Comparison of ENCODE assay signal across 8 cellular contexts in the genomic region with DNA sequence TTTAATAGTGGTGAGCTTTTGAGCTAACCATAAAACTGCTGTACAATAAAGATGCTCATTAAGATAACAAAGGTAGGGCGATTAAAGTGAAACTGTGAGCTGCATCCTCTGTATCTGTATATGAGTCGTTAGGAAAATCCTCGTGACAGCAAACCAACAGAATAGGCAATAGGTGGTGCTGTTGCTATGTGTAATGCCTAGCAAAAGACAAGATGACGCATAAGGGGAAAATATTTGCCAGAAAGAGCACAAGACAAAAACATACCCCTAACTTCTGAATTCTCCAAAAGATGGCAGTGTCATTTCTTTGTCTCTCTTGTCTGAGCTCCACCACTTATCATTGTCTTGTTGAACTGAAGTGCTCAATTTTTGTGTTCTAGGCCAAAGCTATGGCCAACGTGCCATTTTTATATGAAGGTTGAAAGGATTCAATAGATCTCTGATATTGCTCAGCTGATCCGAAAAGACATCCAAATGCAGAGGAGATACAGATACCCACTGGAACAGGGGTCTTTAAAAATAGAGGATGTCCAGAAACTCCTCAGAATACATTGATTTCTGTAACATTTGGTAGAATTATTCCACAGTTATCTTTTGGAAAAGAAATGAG. TPM values are rescaled to one million over a fixed set of nuclear protein-coding genes. Genes with fewer than 3 reads are reported as not detected.
DNase-seq lines count a peak whose midpoint lies in the region; ATAC-seq, FAIRE-seq and TF ChIP-seq lines count a peak whose summit lies in the region.

No MANE protein-coding gene starts in this region.

- WGBS in pancreas, 2 donors = 22 to 24% methylated on average over 6 of the region's 6 CpGs

- no peaks in the 10 kb centered on the region for H3K27me3 ChIP-seq in pancreas

- peak; percentile 32 to 66 (median 60) for TF ChIP-seq CTCF in pancreas (IDR thresholded peaks at IDR 0.05)

- H3K4me1 ChIP-seq in pancreas = peaks cover 0 to 4% (median 0%) of the 10 kb centered on the region in 3 donors

- FAIRE-seq in frontal cortex (lab: Jason Lieb, UNC) = peak; percentile 90
- FAIRE-seq in pancreas (lab: Jason Lieb, UNC) = peak; percentile 88

- no peaks in the 10 kb centered on the region for H3K9me3 Mint-ChIP-seq in activated T-cell treated with anti-CD3 and anti-CD28 coated beads, Interleukin-2, amount 50 U/mL, for 72 hours

- H3K4me1 Mint-ChIP-seq in activated T-cell treated with anti-CD3 and anti-CD28 coated beads, Interleukin-2, amount 50 U/mL, for 72 hours (ENCODE audit: low read depth) = peaks cover 8% of the 10 kb centered on the region

- peaks cover 16% of the 10 kb centered on the region for H3K27me3 Mint-ChIP-seq in activated T-cell treated with anti-CD3 and anti-CD28 coated beads, Interleukin-2, amount 50 U/mL, for 72 hours (ENCODE audit: low read depth)

- no peaks in the 10 kb centered on the region for H3K9me3 ChIP-seq in pancreas

- ATAC-seq in GM21529 (IDR thresholded peaks at IDR 0.05; ENCODE audit: unreplicated experiment) = peak; percentile 95
- peak; percentile 94 to 96 for ATAC-seq in activated T-cell treated with anti-CD3 and anti-CD28 coated beads, Interleukin-2, amount 50 U/mL, for 72 hours (replicated peaks in 1 of 2)
- peak; percentile 97 to 99 (median 98) for ATAC-seq in pancreas

- H3K36me3 ChIP-seq in pancreas = no peaks in the 10 kb centered on the region

- no peaks in the 10 kb centered on the region for H3K36me3 Mint-ChIP-seq in activated T-cell treated with anti-CD3 and anti-CD28 coated beads, Interleukin-2, amount 50 U/mL, for 72 hours (ENCODE audit: insufficient read depth in 2 of 2)

- H3K4me3 Mint-ChIP-seq in activated T-cell treated with anti-CD3 and anti-CD28 coated beads, Interleukin-2, amount 50 U/mL, for 72 hours = no peak overlapping the region

- H3K27ac Mint-ChIP-seq in activated T-cell treated with anti-CD3 and anti-CD28 coated beads, Interleukin-2, amount 50 U/mL, for 72 hours = no peak overlapping the region

- H3K4me3 ChIP-seq in pancreas = no peak overlapping the region

- intact Hi-C loops in pancreas (cut with DNase I) = loop anchor here in 2 of 3 donors (5.0 to 10.0 kb wide), 3 partner anchors 114 to 449 kb away; no protein-coding TSS in a partner anchor

- DNase-seq in activated gamma-delta T cell treated with Interleukin-2 at 50 U/mL for 16 hours = peak; percentile 21
- no peak for DNase-seq in activated gamma-delta T cell (lab: John Stamatoyannopoulos, UW)
- DNase-seq in HS-27A (ENCODE audit: low read depth) = peak; percentile 47
- peak; percentile 89 for DNase-seq in NCI-H69 (lab: John Stamatoyannopoulos, UW)
- DNase-seq in activated T-cell treated with anti-CD3 and anti-CD28 coated beads, Interleukin-2, amount 50 U/mL, for 72 hours = peak; percentile 24 to 29
- peak; percentile 42 to 67 for DNase-seq in frontal cortex (ENCODE audit: low spot score in 2 of 2)
- peak in 3 of 6 donors; percentile 37 to 57 (median 52) for DNase-seq in pancreas

- no peak overlapping the region for H3K27ac ChIP-seq in pancreas

RNA-seq across cellular contexts. Expression of a gene that starts 56.3 kb away (rescaled TPM):
- total RNA-seq in activated T-cell treated with anti-CD3 and anti-CD28 coated beads, Interleukin-2, amount 50 U/mL, for 72 hours = 1 to 10 TPM; 4.2 to 5.8 TPM
- 4.1 TPM for total RNA-seq in frontal cortex
- 10 to 100 TPM in 1 of 6 donors, 1 to 10 TPM in 5; 4.2 to 10.0 (median 7.1) TPM for total RNA-seq in pancreas
- 1 to 10 TPM; 1.7 to 3.1 TPM for polyA plus RNA-seq in pancreas
